8 cellular contexts compared by ENCODE assay signal in the genomic region with DNA sequence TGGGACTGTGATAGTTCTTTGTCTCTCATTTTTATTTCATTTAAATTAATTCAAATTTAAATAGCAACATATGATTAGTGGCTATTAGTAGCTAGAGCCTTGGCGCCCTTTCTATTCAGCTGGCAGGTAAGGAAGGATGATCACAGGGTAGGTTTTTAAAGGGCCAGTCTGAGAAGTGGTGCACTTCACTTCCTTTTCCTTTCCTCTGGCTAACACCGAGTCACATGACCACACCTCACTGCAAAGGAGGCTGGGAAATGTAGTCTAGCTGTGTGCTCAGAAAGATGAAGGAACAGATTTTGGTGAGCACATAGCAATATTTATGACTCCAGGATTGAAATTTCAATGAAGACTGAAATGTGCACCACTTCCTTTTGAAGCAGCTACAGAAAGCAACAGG.
DNase-seq lines count a peak whose midpoint lies in the region; ATAC-seq and TF ChIP-seq lines count a peak whose summit lies in the region.

No MANE protein-coding gene starts in this region.

- H3K4me2 ChIP-seq in neural progenitor cell = no peak overlapping the region

- ATAC-seq in GM18520 (IDR thresholded peaks at IDR 0.05; ENCODE audit: unreplicated experiment) (no peak), GM21515 (IDR thresholded peaks at IDR 0.05; ENCODE audit: unreplicated experiment) (no peak), HG02798 (IDR thresholded peaks at IDR 0.05; ENCODE audit: poor library complexity, unreplicated experiment) (no peak)

- TF ChIP-seq CTCF in neural progenitor cell (IDR thresholded peaks at IDR 0.05) = no peak

- H3K4me1 Mint-ChIP-seq in activated naive CD4-positive, alpha-beta T cell treated with anti-CD3 and anti-CD28 coated beads, Interleukin-2, amount 10 ng/mL, durations not matched to agents 7 days and 5 days = peaks cover 22% of the 10 kb centered on the region
- H3K4me1 Mint-ChIP-seq in neural progenitor cell = no peaks in the 10 kb centered on the region

- H3K27ac ChIP-seq in neural progenitor cell = no peak overlapping the region

- CTCF ChIA-PET in activated naive CD4-positive, alpha-beta T cell treated with anti-CD3 and anti-CD28 coated beads, Interleukin-2, amount 10 ng/mL, durations not matched to agents 7 days and 5 days (lab: Charles Lee) = no interaction called here

- H3K9ac ChIP-seq in neural progenitor cell = no peak overlapping the region

- H3K27me3 Mint-ChIP-seq in activated naive CD4-positive, alpha-beta T cell treated with anti-CD3 and anti-CD28 coated beads, Interleukin-2, amount 10 ng/mL, durations not matched to agents 7 days and 5 days = peaks cover 4% of the 10 kb centered on the region
- H3K27me3 Mint-ChIP-seq in neural progenitor cell (ENCODE audit: insufficient read depth, low read depth) = no peaks in the 10 kb centered on the region

- DNase-seq in NCI-H1105 treated with DMSO at 0.1 percent for 48 hours (lab: John Stamatoyannopoulos, UW) (peak; percentile 5), NCI-H1105 (lab: John Stamatoyannopoulos, UW) (no peak), NOMO-1 (lab: John Stamatoyannopoulos, UW; ENCODE audit: unreplicated experiment in 2 of 2) (peak; percentile 46 to 47), neural progenitor cell (ENCODE audit: low spot score) (peak; percentile 9)
- peak; percentile 56 for DNase-seq in activated naive CD4-positive, alpha-beta T cell treated with anti-CD3 and anti-CD28 coated beads, Interleukin-2, amount 10 ng/mL, durations not matched to agents 7 days and 5 days

- H2AFZ ChIP-seq in neural progenitor cell (replicated peaks) = peak overlapping the region; percentile 92

- peak overlapping the region; percentile 74 for H3K27ac Mint-ChIP-seq in activated naive CD4-positive, alpha-beta T cell treated with anti-CD3 and anti-CD28 coated beads, Interleukin-2, amount 10 ng/mL, durations not matched to agents 7 days and 5 days
- H3K27ac Mint-ChIP-seq in neural progenitor cell = no peak overlapping the region

- H3K9me3 ChIP-seq in neural progenitor cell (ENCODE audit: low read depth) = no peaks in the 10 kb centered on the region

- H3K36me3 Mint-ChIP-seq in activated naive CD4-positive, alpha-beta T cell treated with anti-CD3 and anti-CD28 coated beads, Interleukin-2, amount 10 ng/mL, durations not matched to agents 7 days and 5 days = peaks cover 7% of the 10 kb centered on the region
- H3K36me3 Mint-ChIP-seq in neural progenitor cell = no peaks in the 10 kb centered on the region

- no peaks in the 10 kb centered on the region for H3K4me1 ChIP-seq in neural progenitor cell

- no peaks in the 10 kb centered on the region for H3K79me2 ChIP-seq in neural progenitor cell (ENCODE audit: low read depth)

- peaks cover 13% of the 10 kb centered on the region for H3K9me3 Mint-ChIP-seq in activated naive CD4-positive, alpha-beta T cell treated with anti-CD3 and anti-CD28 coated beads, Interleukin-2, amount 10 ng/mL, durations not matched to agents 7 days and 5 days
- no peaks in the 10 kb centered on the region for H3K9me3 Mint-ChIP-seq in neural progenitor cell

- no peaks in the 10 kb centered on the region for H3F3A ChIP-seq in neural progenitor cell (ENCODE audit: low read depth)

- no peak overlapping the region for H3K4me3 Mint-ChIP-seq in activated naive CD4-positive, alpha-beta T cell treated with anti-CD3 and anti-CD28 coated beads, Interleukin-2, amount 10 ng/mL, durations not matched to agents 7 days and 5 days
- H3K4me3 Mint-ChIP-seq in neural progenitor cell = no peak overlapping the region

- H3K36me3 ChIP-seq in neural progenitor cell = no peaks in the 10 kb centered on the region

- no peaks in the 10 kb centered on the region for H4K20me1 ChIP-seq in neural progenitor cell (ENCODE audit: low read depth)

- no peak overlapping the region for H3K4me3 ChIP-seq in neural progenitor cell

- H3K27me3 ChIP-seq in neural progenitor cell = no peaks in the 10 kb centered on the region
